ENCODE assay signal across 9 cellular contexts in genomic region chr13:76745246-76746200, GRCh38.
DNase-seq lines count a peak whose midpoint lies in the region; ATAC-seq and TF ChIP-seq lines count a peak whose summit lies in the region.
"Had no signal": no experiment of that assay in that cellular context is flagged by ENCODE, and none has a peak within 500 bp of the region (broad histone marks: within the 10 kb centered on the region; RNA-seq: fewer than 3 reads in every experiment).

No MANE protein-coding gene starts in this region.

- dilution Hi-C loops in mammary epithelial cell (cut with HindIII; ENCODE audit: low sequenced_read_pairs): no loop called here

- CTCF ChIA-PET in mammary epithelial cell (lab: Charles Lee; ENCODE audit: low non-redundant PET) (no interaction called here), Caco-2 (lab: Charles Lee) (no interaction called here)

- POLR2A ChIA-PET in Caco-2 (lab: Charles Lee): no interaction called here

- no peaks in the 10 kb centered on the region for H3K27me3 ChIP-seq in mammary epithelial cell (ENCODE audit: insufficient read depth, low read length)
- no peaks in the 10 kb centered on the region for H3K27me3 ChIP-seq in Caco-2 (replicated peaks; ENCODE audit: control insufficient read depth, insufficient read depth, low read length)

- DNase-seq in GM13977 (ENCODE audit: low spot score): peak; percentile 25
- DNase-seq in left ventricle myocardium superior: no peak
- no peak for DNase-seq in activated naive CD4-positive, alpha-beta T cell treated with anti-CD3 and anti-CD28 coated beads, Interleukin-2, amount 50 U/mL, for 16 hours
- DNase-seq in mammary epithelial cell: no peak
- DNase-seq in LoVo (ENCODE audit: low spot score): no peak
- no peak for DNase-seq in Caco-2
- DNase-seq: NCI-H1417 treated with DMSO at 0.1 percent for 48 hours had no signal

- no TSS peak for BruUV-seq in mammary epithelial cell (replicated peaks; lab: Mats Ljungman, UMichigan)
- BruUV-seq in Caco-2 (replicated peaks; lab: Mats Ljungman, UMichigan): no TSS peak

- H3K9me3 ChIP-seq in mammary epithelial cell (replicated peaks; ENCODE audit: insufficient read depth, low read length) (no peaks in the 10 kb centered on the region), Caco-2 (no peaks in the 10 kb centered on the region)

- H3K36me3 ChIP-seq in mammary epithelial cell (ENCODE audit: insufficient read depth, low read length) (no peaks in the 10 kb centered on the region), Caco-2 (ENCODE audit: control insufficient read depth, insufficient read depth, low read length) (no peaks in the 10 kb centered on the region)

- peak; percentile 76 for ATAC-seq in GM21723 (IDR thresholded peaks at IDR 0.05; ENCODE audit: unreplicated experiment)
- peak; percentile 93 for ATAC-seq in HG03565 (IDR thresholded peaks at IDR 0.05; ENCODE audit: unreplicated experiment)
- ATAC-seq in left ventricle myocardium superior: peak; percentile 56

- no peak overlapping the region for H3K27ac Mint-ChIP-seq in Caco-2 (ENCODE audit: unreplicated experiment)

- no peak overlapping the region for H3K27ac ChIP-seq in mammary epithelial cell (ENCODE audit: insufficient read depth, low read depth, low read length)

- H2AFZ ChIP-seq in mammary epithelial cell (ENCODE audit: low read depth, low read length): no peak overlapping the region

- no peaks in the 10 kb centered on the region for H3K79me2 ChIP-seq in mammary epithelial cell (ENCODE audit: insufficient read depth, low read length)

- H4K20me1 ChIP-seq in mammary epithelial cell (ENCODE audit: insufficient read depth, low read length): no peaks in the 10 kb centered on the region

- no peaks in the 10 kb centered on the region for H3K4me1 ChIP-seq in mammary epithelial cell (ENCODE audit: insufficient read depth, low read length)
- no peaks in the 10 kb centered on the region for H3K4me1 ChIP-seq in Caco-2

- no peak overlapping the region for H3K4me3 Mint-ChIP-seq in Caco-2 (ENCODE audit: unreplicated experiment)

- peaks cover 7% of the 10 kb centered on the region for H3K9me3 Mint-ChIP-seq in Caco-2 (ENCODE audit: unreplicated experiment)

- intact Hi-C loops in left ventricle myocardium superior (cut with micrococcal nuclease) (no loop called here), mammary epithelial cell (cut with micrococcal nuclease) (no loop called here), Caco-2 (cut with micrococcal nuclease; ENCODE audit: unreplicated experiment) (no loop called here)

- no peaks in the 10 kb centered on the region for H3K36me3 Mint-ChIP-seq in Caco-2 (ENCODE audit: insufficient read depth, unreplicated experiment)

- H3K4me2 ChIP-seq in mammary epithelial cell (ENCODE audit: insufficient read depth, low read depth, low read length): no peak overlapping the region

- in situ Hi-C loops in GM13977 (cut with MboI; ENCODE audit: low pct_unique_long_range_greater_than_20kb, low sequenced_read_pairs, unreplicated experiment) (no loop called here), mammary epithelial cell (cut with MboI; ENCODE audit: low sequenced_read_pairs in 2 of 2) (loop anchor here in 1 of 2 donors (10.0 kb wide), 1 partner anchor 61 kb away; no protein-coding TSS in a partner anchor)

- H3K9ac ChIP-seq in mammary epithelial cell (ENCODE audit: insufficient read depth, low read length): no peak overlapping the region

- no peak for TF ChIP-seq CTCF in GM13977 (IDR thresholded peaks at IDR 0.05; ENCODE audit: extremely low read depth, insufficient read depth, missing control alignments)
- TF ChIP-seq CTCF in mammary epithelial cell (conservative IDR thresholded peaks at IDR 0.05 in 1 of 2, IDR thresholded peaks at IDR 0.05 in 1 of 2; ENCODE audit: extremely low read depth in 1 of 2, insufficient read depth in 1 of 2, low read depth in 1 of 2, low read length in 2 of 2): no peak
- no peak for TF ChIP-seq CTCF in Caco-2 (IDR thresholded peaks at IDR 0.05; ENCODE audit: insufficient read depth in 1 of 2, low read depth in 1 of 2, low read length in 1 of 2, severe bottlenecking in 1 of 2, unreplicated experiment in 1 of 2)

- H3K4me3 ChIP-seq in mammary epithelial cell (replicated peaks in 1 of 3; ENCODE audit: insufficient read depth in 1 of 3, low read depth in 2 of 3, low read length in 3 of 3) (no peak overlapping the region), Caco-2 (ENCODE audit: low read depth, low read length) (no peak overlapping the region)

- H3K4me1 Mint-ChIP-seq in Caco-2 (ENCODE audit: low read depth, unreplicated experiment): no peaks in the 10 kb centered on the region

- no peaks in the 10 kb centered on the region for H3K27me3 Mint-ChIP-seq in Caco-2 (ENCODE audit: insufficient read depth, unreplicated experiment)

- 77% methylated on average over 3 of the region's 3 CpGs for WGBS in mammary epithelial cell (ENCODE audit: low coverage, missing lambda C conversion rate)
